ENCODE assay signal across 18 cellular contexts in genomic region chr4:152073738-152074137, GRCh38.
DNase-seq lines count a peak whose midpoint lies in the region; ATAC-seq and TF ChIP-seq lines count a peak whose summit lies in the region.
"Had no signal": no experiment of that assay in that cellular context is flagged by ENCODE, and none has a peak within 500 bp of the region (broad histone marks: within the 10 kb centered on the region; RNA-seq: fewer than 3 reads in every experiment).

No MANE protein-coding gene starts in this region.

- no peak for TF ChIP-seq CTCF in upper lobe of right lung (IDR thresholded peaks at IDR 0.05)
- no peak for TF ChIP-seq CTCF in nephron progenitor cell (IDR thresholded peaks at IDR 0.05)
- no peak for TF ChIP-seq CTCF in GM20000 (IDR thresholded peaks at IDR 0.05; ENCODE audit: extremely low read depth, missing control alignments)

- no peak overlapping the region for H3K4me3 Mint-ChIP-seq in nephron progenitor cell
- H3K4me3 Mint-ChIP-seq: activated T-cell treated with anti-CD3 and anti-CD28 coated beads, Interleukin-2, amount 50 U/mL, for 4 hours; memory B cell had no signal

- H3K9me3 ChIP-seq in right cardiac atrium (ENCODE audit: control insufficient read depth, low read length) = no peaks in the 10 kb centered on the region
- no peaks in the 10 kb centered on the region for H3K9me3 ChIP-seq in upper lobe of right lung
- H3K9me3 ChIP-seq: pancreas had no signal

- H3K36me3 Mint-ChIP-seq in nephron progenitor cell (ENCODE audit: low read depth) = no peaks in the 10 kb centered on the region
- H3K36me3 Mint-ChIP-seq: memory B cell had no signal

- WGBS in right cardiac atrium = 42% methylated on average over 7 of the region's 7 CpGs

- peaks cover 4% of the 10 kb centered on the region for H3K4me1 ChIP-seq in right cardiac atrium (ENCODE audit: control insufficient read depth, insufficient read depth, low read length)
- peaks cover 8% of the 10 kb centered on the region for H3K4me1 ChIP-seq in upper lobe of right lung
- H3K4me1 ChIP-seq: pancreas had no signal

- peak overlapping the region; percentile 3 for H3K27ac ChIP-seq in right cardiac atrium (ENCODE audit: low read length)
- H3K27ac ChIP-seq in upper lobe of right lung = no peak overlapping the region
- H3K27ac ChIP-seq: pancreas had no signal

- H3K4me1 Mint-ChIP-seq in nephron progenitor cell = peaks cover 52% of the 10 kb centered on the region
- H3K4me1 Mint-ChIP-seq: memory B cell had no signal

- DNase-seq in Right ventricle myocardium superior (no peak), Right ventricle myocardium inferior (ENCODE audit: missing footprints) (no peak), RKO (ENCODE audit: low spot score) (peak; percentile 4), right cardiac atrium (peak in 2 of 3 donors; percentile 26 to 46), upper lobe of right lung (peak; percentile 83), nephron progenitor cell (no peak), GM20000 (ENCODE audit: low spot score) (no peak)
- DNase-seq: activated CD4-positive, CD25-positive, alpha-beta regulatory T cell treated with anti-CD3 and anti-CD28 coated beads, Interleukin-2, amount 50 U/mL, for 72 hours; activated T-cell treated with anti-CD3 and anti-CD28 coated beads, Interleukin-2, amount 50 U/mL, for 4 hours; aorta; DMS 273 treated with DMSO at 0.1 percent for 48 hours; effector memory CD4-positive, alpha-beta T cell; Karpas-422; NCI-H2081 treated with DMSO at 0.1 percent for 48 hours; pancreas; SW 1271 had no signal

- H3K27me3 ChIP-seq in right cardiac atrium (ENCODE audit: control insufficient read depth, insufficient read depth) (no peaks in the 10 kb centered on the region), upper lobe of right lung (no peaks in the 10 kb centered on the region)
- H3K27me3 ChIP-seq: pancreas had no signal

- no peaks in the 10 kb centered on the region for H3K36me3 ChIP-seq in upper lobe of right lung
- H3K36me3 ChIP-seq: pancreas had no signal

- no peak overlapping the region for H3K4me3 ChIP-seq in right cardiac atrium (ENCODE audit: low read length)
- no peak overlapping the region for H3K4me3 ChIP-seq in upper lobe of right lung
- H3K4me3 ChIP-seq: pancreas had no signal

- H3K9me3 Mint-ChIP-seq in nephron progenitor cell = peaks cover 8% of the 10 kb centered on the region
- H3K9me3 Mint-ChIP-seq: activated T-cell treated with anti-CD3 and anti-CD28 coated beads, Interleukin-2, amount 50 U/mL, for 4 hours; memory B cell had no signal

- H3K27ac Mint-ChIP-seq in nephron progenitor cell = no peak overlapping the region
- H3K27ac Mint-ChIP-seq: memory B cell had no signal

- ATAC-seq in Right ventricle myocardium superior (ENCODE audit: poor library complexity) = peak; percentile 42
- no peak for ATAC-seq in Right ventricle myocardium inferior
- peak; percentile 27 to 58 for ATAC-seq in right cardiac atrium
- peak; percentile 89 for ATAC-seq in upper lobe of right lung
- ATAC-seq in HG02610 (IDR thresholded peaks at IDR 0.05; ENCODE audit: unreplicated experiment) = no peak
- ATAC-seq: activated T-cell treated with anti-CD3 and anti-CD28 coated beads, Interleukin-2, amount 50 U/mL, for 4 hours; pancreas had no signal

- intact Hi-C loops in Right ventricle myocardium superior (cut with DNase I) = no loop called here
- intact Hi-C loops in Right ventricle myocardium inferior (cut with DNase I) = no loop called here
- intact Hi-C loops in right cardiac atrium (cut with DNase I) = no loop called here
- intact Hi-C loops in upper lobe of right lung (cut with DNase I) = no loop called here

- peaks cover 20% of the 10 kb centered on the region for H3K27me3 Mint-ChIP-seq in nephron progenitor cell (ENCODE audit: low read depth, poor library complexity)

Comparison
In these comparisons a context has a peak if more than half of its experiments do, and no peak if none do; other contexts are left out.
1. ATAC-seq: peak in Right ventricle myocardium superior (single experiment), right cardiac atrium (2 of 2) and upper lobe of right lung (single experiment); none in Right ventricle myocardium inferior (single experiment) and HG02610 (single experiment).
2. DNase-seq: peak in RKO (single experiment), right cardiac atrium (2 of 3) and upper lobe of right lung (single experiment); none in Right ventricle myocardium superior (single experiment), Right ventricle myocardium inferior (single experiment), nephron progenitor cell (single experiment) and GM20000 (single experiment).